Comparison of ENCODE assay signal across 1 cellular context in the genomic region with DNA sequence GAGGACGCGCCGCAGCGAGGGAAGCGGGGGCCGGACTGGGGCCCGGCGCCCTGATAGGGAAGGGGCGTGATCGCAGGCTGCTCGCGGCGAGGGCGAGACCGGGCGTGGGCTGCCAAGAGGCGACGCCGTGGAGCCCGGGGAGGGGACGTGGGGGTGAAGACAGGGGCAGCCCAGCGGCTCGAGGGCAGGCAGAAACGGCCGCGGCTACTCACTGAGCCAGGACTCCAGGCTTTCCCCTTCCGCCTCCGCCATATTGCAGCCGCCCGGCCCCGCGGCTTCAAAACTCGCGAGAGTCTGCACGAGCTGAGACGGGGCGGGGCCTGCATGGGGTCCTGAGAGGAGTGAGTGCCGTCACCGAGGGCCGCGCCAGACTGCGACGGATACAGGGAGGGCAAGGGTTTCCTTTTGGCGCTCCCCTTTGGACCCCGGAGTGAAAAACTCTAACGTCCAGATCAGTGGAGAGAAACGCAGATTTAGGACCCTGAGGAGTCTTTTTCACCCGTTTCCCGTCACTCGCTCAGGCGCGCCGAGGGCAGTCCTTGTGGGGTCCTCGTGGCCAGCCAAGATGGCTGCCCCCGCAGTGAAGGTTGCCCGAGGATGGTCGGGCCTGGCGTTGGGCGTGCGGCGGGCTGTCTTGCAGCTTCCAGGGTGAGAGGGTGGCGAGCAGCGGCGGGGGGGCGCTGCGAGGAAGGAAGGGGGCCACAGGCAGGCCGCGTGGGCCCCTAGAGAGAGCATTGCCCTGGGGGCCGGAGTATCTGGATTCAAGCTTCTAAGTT.
TF ChIP-seq lines count a peak whose summit lies in the region.

Gene GGA3, minus strand, starts transcription at position 271 of the 776 bp plus-strand sequence. Its CDS starts 19 bp downstream, at position 252.
Gene MRPS7, plus strand, starts transcription at position 544 of the 776 bp plus-strand sequence. Its CDS starts 22 bp downstream, at position 566.

TF ChIP-seq in HepG2, 621 proteins besides CTCF, POLR2A, EP300 and RAD21 (continued from another document and continues in another):
- TF ChIP-seq ARID3A (IDR thresholded peaks at IDR 0.05; ENCODE audit: low read depth, low read length) (peak; percentile 7; the same call in 1 of the 2 replicates), PHF8 (CRISPR knock-in tag; IDR thresholded peaks at IDR 0.05) (peak; percentile 93), ARNT (IDR thresholded peaks at IDR 0.05) (no peak), ESRRA (CRISPR knock-in tag; IDR thresholded peaks at IDR 0.05; ENCODE audit: low read depth) (peak; percentile 64), ZNF136 (CRISPR knock-in tag; IDR thresholded peaks at IDR 0.05; ENCODE audit: low read depth) (peak; percentile 86; the same call in 1 of the 2 replicates), TBL1XR1 (IDR thresholded peaks at IDR 0.05; ENCODE audit: borderline replicate concordance, low read length, partially characterized antibody) (no peak), ZNF563 (CRISPR knock-in tag; IDR thresholded peaks at IDR 0.05) (peak; percentile 89), SSRP1 (CRISPR knock-in tag; IDR thresholded peaks at IDR 0.05) (peak; percentile 31; the same call in 1 of the 2 replicates), MBNL3 (CRISPR knock-in tag; conservative IDR thresholded peaks at IDR 0.05) (no peak), HOXA7 (CRISPR knock-in tag; IDR thresholded peaks at IDR 0.05) (no peak), PPARG (CRISPR knock-in tag; conservative IDR thresholded peaks at IDR 0.05) (peak; percentile 18; the same call in 1 of the 2 replicates), SKIL (CRISPR knock-in tag; IDR thresholded peaks at IDR 0.05; ENCODE audit: borderline replicate concordance) (peak; percentile 38; the same call in 1 of the 2 replicates), CSRNP1 (CRISPR knock-in tag; IDR thresholded peaks at IDR 0.05) (peak; percentile 88; the same call in 1 of the 2 replicates), HNRNPLL (IDR thresholded peaks at IDR 0.05; ENCODE audit: low read depth, low read length, poor library complexity, severe bottlenecking) (peak; percentile 94), ZSCAN5A (CRISPR knock-in tag; IDR thresholded peaks at IDR 0.05; ENCODE audit: borderline replicate concordance) (peak; percentile 88; the same call in 1 of the 2 replicates)
- TF ChIP-seq, protein P1, sequence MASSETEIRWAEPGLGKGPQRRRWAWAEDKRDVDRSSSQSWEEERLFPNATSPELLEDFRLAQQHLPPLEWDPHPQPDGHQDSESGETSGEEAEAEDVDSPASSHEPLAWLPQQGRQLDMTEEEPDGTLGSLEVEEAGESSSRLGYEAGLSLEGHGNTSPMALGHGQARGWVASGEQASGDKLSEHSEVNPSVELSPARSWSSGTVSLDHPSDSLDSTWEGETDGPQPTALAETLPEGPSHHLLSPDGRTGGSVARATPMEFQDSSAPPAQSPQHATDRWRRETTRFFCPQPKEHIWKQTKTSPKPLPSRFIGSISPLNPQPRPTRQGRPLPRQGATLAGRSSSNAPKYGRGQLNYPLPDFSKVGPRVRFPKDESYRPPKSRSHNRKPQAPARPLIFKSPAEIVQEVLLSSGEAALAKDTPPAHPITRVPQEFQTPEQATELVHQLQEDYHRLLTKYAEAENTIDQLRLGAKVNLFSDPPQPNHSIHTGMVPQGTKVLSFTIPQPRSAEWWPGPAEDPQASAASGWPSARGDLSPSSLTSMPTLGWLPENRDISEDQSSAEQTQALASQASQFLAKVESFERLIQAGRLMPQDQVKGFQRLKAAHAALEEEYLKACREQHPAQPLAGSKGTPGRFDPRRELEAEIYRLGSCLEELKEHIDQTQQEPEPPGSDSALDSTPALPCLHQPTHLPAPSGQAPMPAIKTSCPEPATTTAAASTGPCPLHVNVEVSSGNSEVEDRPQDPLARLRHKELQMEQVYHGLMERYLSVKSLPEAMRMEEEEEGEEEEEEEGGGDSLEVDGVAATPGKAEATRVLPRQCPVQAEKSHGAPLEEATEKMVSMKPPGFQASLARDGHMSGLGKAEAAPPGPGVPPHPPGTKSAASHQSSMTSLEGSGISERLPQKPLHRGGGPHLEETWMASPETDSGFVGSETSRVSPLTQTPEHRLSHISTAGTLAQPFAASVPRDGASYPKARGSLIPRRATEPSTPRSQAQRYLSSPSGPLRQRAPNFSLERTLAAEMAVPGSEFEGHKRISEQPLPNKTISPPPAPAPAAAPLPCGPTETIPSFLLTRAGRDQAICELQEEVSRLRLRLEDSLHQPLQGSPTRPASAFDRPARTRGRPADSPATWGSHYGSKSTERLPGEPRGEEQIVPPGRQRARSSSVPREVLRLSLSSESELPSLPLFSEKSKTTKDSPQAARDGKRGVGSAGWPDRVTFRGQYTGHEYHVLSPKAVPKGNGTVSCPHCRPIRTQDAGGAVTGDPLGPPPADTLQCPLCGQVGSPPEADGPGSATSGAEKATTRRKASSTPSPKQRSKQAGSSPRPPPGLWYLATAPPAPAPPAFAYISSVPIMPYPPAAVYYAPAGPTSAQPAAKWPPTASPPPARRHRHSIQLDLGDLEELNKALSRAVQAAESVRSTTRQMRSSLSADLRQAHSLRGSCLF (CRISPR knock-in tag; IDR thresholded peaks at IDR 0.05; ENCODE audit: borderline replicate concordance), result no peak
- TF ChIP-seq, protein P2, sequence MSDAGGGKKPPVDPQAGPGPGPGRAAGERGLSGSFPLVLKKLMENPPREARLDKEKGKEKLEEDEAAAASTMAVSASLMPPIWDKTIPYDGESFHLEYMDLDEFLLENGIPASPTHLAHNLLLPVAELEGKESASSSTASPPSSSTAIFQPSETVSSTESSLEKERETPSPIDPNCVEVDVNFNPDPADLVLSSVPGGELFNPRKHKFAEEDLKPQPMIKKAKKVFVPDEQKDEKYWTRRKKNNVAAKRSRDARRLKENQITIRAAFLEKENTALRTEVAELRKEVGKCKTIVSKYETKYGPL (CRISPR knock-in tag; IDR thresholded peaks at IDR 0.05), result no peak; the same call in 1 of the 2 replicates
- TF ChIP-seq, protein P3, sequence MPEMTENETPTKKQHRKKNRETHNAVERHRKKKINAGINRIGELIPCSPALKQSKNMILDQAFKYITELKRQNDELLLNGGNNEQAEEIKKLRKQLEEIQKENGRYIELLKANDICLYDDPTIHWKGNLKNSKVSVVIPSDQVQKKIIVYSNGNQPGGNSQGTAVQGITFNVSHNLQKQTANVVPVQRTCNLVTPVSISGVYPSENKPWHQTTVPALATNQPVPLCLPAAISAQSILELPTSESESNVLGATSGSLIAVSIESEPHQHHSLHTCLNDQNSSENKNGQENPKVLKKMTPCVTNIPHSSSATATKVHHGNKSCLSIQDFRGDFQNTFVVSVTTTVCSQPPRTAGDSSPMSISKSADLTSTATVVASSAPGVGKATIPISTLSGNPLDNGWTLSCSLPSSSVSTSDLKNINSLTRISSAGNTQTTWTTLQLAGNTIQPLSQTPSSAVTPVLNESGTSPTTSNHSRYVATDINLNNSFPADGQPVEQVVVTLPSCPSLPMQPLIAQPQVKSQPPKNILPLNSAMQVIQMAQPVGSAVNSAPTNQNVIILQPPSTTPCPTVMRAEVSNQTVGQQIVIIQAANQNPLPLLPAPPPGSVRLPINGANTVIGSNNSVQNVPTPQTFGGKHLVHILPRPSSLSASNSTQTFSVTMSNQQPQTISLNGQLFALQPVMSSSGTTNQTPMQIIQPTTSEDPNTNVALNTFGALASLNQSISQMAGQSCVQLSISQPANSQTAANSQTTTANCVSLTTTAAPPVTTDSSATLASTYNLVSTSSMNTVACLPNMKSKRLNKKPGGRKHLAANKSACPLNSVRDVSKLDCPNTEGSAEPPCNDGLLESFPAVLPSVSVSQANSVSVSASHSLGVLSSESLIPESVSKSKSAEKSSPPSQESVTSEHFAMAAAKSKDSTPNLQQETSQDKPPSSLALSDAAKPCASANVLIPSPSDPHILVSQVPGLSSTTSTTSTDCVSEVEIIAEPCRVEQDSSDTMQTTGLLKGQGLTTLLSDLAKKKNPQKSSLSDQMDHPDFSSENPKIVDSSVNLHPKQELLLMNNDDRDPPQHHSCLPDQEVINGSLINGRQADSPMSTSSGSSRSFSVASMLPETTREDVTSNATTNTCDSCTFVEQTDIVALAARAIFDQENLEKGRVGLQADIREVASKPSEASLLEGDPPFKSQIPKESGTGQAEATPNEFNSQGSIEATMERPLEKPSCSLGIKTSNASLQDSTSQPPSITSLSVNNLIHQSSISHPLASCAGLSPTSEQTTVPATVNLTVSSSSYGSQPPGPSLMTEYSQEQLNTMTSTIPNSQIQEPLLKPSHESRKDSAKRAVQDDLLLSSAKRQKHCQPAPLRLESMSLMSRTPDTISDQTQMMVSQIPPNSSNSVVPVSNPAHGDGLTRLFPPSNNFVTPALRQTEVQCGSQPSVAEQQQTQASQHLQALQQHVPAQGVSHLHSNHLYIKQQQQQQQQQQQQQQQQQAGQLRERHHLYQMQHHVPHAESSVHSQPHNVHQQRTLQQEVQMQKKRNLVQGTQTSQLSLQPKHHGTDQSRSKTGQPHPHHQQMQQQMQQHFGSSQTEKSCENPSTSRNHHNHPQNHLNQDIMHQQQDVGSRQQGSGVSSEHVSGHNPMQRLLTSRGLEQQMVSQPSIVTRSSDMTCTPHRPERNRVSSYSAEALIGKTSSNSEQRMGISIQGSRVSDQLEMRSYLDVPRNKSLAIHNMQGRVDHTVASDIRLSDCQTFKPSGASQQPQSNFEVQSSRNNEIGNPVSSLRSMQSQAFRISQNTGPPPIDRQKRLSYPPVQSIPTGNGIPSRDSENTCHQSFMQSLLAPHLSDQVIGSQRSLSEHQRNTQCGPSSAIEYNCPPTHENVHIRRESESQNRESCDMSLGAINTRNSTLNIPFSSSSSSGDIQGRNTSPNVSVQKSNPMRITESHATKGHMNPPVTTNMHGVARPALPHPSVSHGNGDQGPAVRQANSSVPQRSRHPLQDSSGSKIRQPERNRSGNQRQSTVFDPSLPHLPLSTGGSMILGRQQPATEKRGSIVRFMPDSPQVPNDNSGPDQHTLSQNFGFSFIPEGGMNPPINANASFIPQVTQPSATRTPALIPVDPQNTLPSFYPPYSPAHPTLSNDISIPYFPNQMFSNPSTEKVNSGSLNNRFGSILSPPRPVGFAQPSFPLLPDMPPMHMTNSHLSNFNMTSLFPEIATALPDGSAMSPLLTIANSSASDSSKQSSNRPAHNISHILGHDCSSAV (CRISPR knock-in tag; IDR thresholded peaks at IDR 0.05; ENCODE audit: borderline replicate concordance), result 0 out of 2 replicates have a peak, but pooled peaks have one; percentile 43
- TF ChIP-seq, protein P4, sequence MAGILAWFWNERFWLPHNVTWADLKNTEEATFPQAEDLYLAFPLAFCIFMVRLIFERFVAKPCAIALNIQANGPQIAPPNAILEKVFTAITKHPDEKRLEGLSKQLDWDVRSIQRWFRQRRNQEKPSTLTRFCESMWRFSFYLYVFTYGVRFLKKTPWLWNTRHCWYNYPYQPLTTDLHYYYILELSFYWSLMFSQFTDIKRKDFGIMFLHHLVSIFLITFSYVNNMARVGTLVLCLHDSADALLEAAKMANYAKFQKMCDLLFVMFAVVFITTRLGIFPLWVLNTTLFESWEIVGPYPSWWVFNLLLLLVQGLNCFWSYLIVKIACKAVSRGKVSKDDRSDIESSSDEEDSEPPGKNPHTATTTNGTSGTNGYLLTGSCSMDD (CRISPR knock-in tag; IDR thresholded peaks at IDR 0.05), result no peak
